Comparison of ENCODE assay signal across 20 cellular contexts in genomic region chr12:132508860-132509732, GRCh38. TPM values are rescaled to one million over a fixed set of nuclear protein-coding genes. Genes with fewer than 3 reads are reported as not detected.
DNase-seq lines count a peak whose midpoint lies in the region; ATAC-seq, FAIRE-seq and TF ChIP-seq lines count a peak whose summit lies in the region.
"Had no signal": no experiment of that assay in that cellular context is flagged by ENCODE, and none has a peak within 500 bp of the region (broad histone marks: within the 10 kb centered on the region; RNA-seq: fewer than 3 reads in every experiment).

No MANE protein-coding gene starts in this region.

- ATAC-seq in K562 (no peak), GM19023 (IDR thresholded peaks at IDR 0.05; ENCODE audit: unreplicated experiment) (no peak), HG02588 (IDR thresholded peaks at IDR 0.05; ENCODE audit: unreplicated experiment) (no peak)
- ATAC-seq: A549 had no signal

- CTCF ChIA-PET in K562 (lab: Yijun Ruan, JAX; ENCODE audit: low intra/inter-chr PET ratio), result no interaction called here

- no peak for TF ChIP-seq CTCF in K562 (IDR thresholded peaks at IDR 0.05 in 2 of 3, conservative IDR thresholded peaks at IDR 0.05 in 1 of 3; ENCODE audit: insufficient read depth in 2 of 3, low read depth in 1 of 3, low read length in 3 of 3)

- DNase-seq in GOT3 (lab: John Stamatoyannopoulos, UW), result peak; percentile 17
- no peak for DNase-seq in K562 (ENCODE audit: extremely low read depth in 1 of 4, low spot score in 3 of 4)
- no peak for DNase-seq in neuronal stem cell (ENCODE audit: low spot score)
- DNase-seq in T-helper 2 cell, result no peak
- DNase-seq in NCI-H524 (lab: John Stamatoyannopoulos, UW), result no peak
- DNase-seq: 8988T; ACHN; Calu3; CD4-positive, alpha-beta memory T cell; COR-L47; DMS153; DMS79 treated with DMSO at 0.1 percent for 48 hours; GF-D8 had no signal

- H4K8ac ChIP-seq in neuronal stem cell (ENCODE audit: low read depth, low read length), result no peak overlapping the region

- TF ChIP-seq EP300 in K562 (IDR thresholded peaks at IDR 0.05; ENCODE audit: low read length), result no peak

- H3K27ac ChIP-seq in BLaER1 (peak overlapping the region; percentile 80), K562 (ENCODE audit: extremely low read depth, low read depth, low read length) (no peak overlapping the region), neuronal stem cell (replicated peaks; ENCODE audit: low read length) (no peak overlapping the region)
- H3K27ac ChIP-seq: A549 had no signal

- H4K91ac ChIP-seq in neuronal stem cell (ENCODE audit: low read depth, low read length, poor library complexity), result no peak overlapping the region

- H3K4me1 ChIP-seq in BLaER1, result peaks cover 89% of the 10 kb centered on the region
- peaks cover 4 to 85% of the 10 kb centered on the region in 2 experiments; a peak in 3 of 5 replicates for H3K4me1 ChIP-seq in K562 (replicated peaks in 1 of 2; ENCODE audit: control insufficient read depth in 2 of 2, insufficient read depth in 2 of 2, low read length in 2 of 2)
- H3K4me1 ChIP-seq in neuronal stem cell (ENCODE audit: control insufficient read depth in 2 of 2, insufficient read depth in 1 of 2, low read depth in 1 of 2, low read length in 2 of 2), result peaks cover 6 to 16% of the 10 kb centered on the region in 2 donors
- H3K4me1 ChIP-seq: HAP-1 had no signal

- H3K79me2 ChIP-seq in K562 (ENCODE audit: control insufficient read depth, insufficient read depth, low read length), result peaks cover 36% of the 10 kb centered on the region

- H3K4me2 ChIP-seq in BLaER1, result peak overlapping the region; percentile 95
- no peak overlapping the region for H3K4me2 ChIP-seq in K562 (ENCODE audit: insufficient read depth, low read length)
- H3K4me2 ChIP-seq in neuronal stem cell (ENCODE audit: insufficient read depth, low read length, poor library complexity, severe bottlenecking), result no peak overlapping the region
- H3K4me2 ChIP-seq: A549 had no signal

- 99% methylated on average over 22 of the region's 53 CpGs for WGBS in K562 (ENCODE audit: insufficient coverage, low coverage, missing lambda C conversion rate)
- WGBS in neuronal stem cell (ENCODE audit: extremely low coverage in 2 of 2, insufficient read length in 2 of 2, insufficient replicate concordance in 1 of 2), 2 donors, result no CpG with 5 or more reads among the region's 53 CpGs

- POLR2A ChIA-PET in K562 (lab: Yijun Ruan, JAX), result no interaction called here

- H3K4me3 ChIP-seq in BLaER1, result peak overlapping the region; percentile 14; the same call in 1 of the 2 replicates
- H3K4me3 ChIP-seq in K562, result no peak overlapping the region
- no peak overlapping the region for H3K4me3 ChIP-seq in neuronal stem cell (ENCODE audit: low read length in 2 of 2)
- H3K4me3 ChIP-seq: A549, HAP-1 had no signal

- H3K23ac ChIP-seq in neuronal stem cell (ENCODE audit: low read depth, low read length, poor library complexity), result peak overlapping the region; percentile 65

- H3K36me3 ChIP-seq in BLaER1 (peaks cover 46% of the 10 kb centered on the region), K562 (ENCODE audit: control insufficient read depth, insufficient read depth, low read length) (peaks cover 29% of the 10 kb centered on the region; the same call in 1 of the 3 replicates), neuronal stem cell (replicated peaks in 1 of 2; ENCODE audit: control insufficient read depth in 2 of 2, insufficient read depth in 2 of 2, low read length in 2 of 2) (peaks cover 2 to 13% of the 10 kb centered on the region in 2 donors)

- no peak for TF ChIP-seq POLR2A in K562 (conservative IDR thresholded peaks at IDR 0.05)

- H3K14ac ChIP-seq in neuronal stem cell (ENCODE audit: low read length), result no peak overlapping the region

- no peak overlapping the region for H3K4ac ChIP-seq in neuronal stem cell (ENCODE audit: low read length)

- H2AK5ac ChIP-seq in neuronal stem cell (ENCODE audit: low read depth, low read length), result no peak overlapping the region

- no peak for FAIRE-seq in K562 (lab: Jason Lieb, UNC)
- FAIRE-seq: A549, GM12891, GM18507 had no signal

- in situ Hi-C loops in K562 (cut with MboI), result no loop called here

- no peak overlapping the region for H2BK12ac ChIP-seq in neuronal stem cell (ENCODE audit: low read length)

- no peak overlapping the region for H2AFZ ChIP-seq in K562 (ENCODE audit: low read depth, low read length)
- no peak overlapping the region for H2AFZ ChIP-seq in neuronal stem cell (ENCODE audit: low read length)

- H2BK120ac ChIP-seq in neuronal stem cell (ENCODE audit: low read depth, low read length), result no peak overlapping the region

- TF ChIP-seq RAD21 in K562 (CRISPR knock-in tag; conservative IDR thresholded peaks at IDR 0.05 in 1 of 2, IDR thresholded peaks at IDR 0.05 in 1 of 2), result no peak

- no peak overlapping the region for H2BK15ac ChIP-seq in neuronal stem cell (ENCODE audit: low read length)

- H3K9ac ChIP-seq in BLaER1 (peak overlapping the region; percentile 64), K562 (ENCODE audit: insufficient read depth in 1 of 2, low read depth in 2 of 2, low read length in 2 of 2) (no peak overlapping the region), neuronal stem cell (ENCODE audit: low read depth, low read length, poor library complexity) (no peak overlapping the region)

- H3K27me3 ChIP-seq in BLaER1, result no peaks in the 10 kb centered on the region
- no peaks in the 10 kb centered on the region for H3K27me3 ChIP-seq in K562 (ENCODE audit: control insufficient read depth in 2 of 2, insufficient read depth in 2 of 2, low read length in 2 of 2)
- H3K27me3 ChIP-seq in neuronal stem cell (ENCODE audit: control insufficient read depth in 3 of 3, insufficient read depth in 3 of 3, low read depth in 1 of 3, low read length in 3 of 3), result no peaks in the 10 kb centered on the region

- H3K18ac ChIP-seq in neuronal stem cell (ENCODE audit: low read length), result no peak overlapping the region

- peaks cover 22% of the 10 kb centered on the region for H3K79me1 ChIP-seq in neuronal stem cell (ENCODE audit: low read depth, low read length)

- H3K9me1 ChIP-seq in K562 (ENCODE audit: control insufficient read depth, insufficient read depth, low read length), result peaks cover 19% of the 10 kb centered on the region

- no peaks in the 10 kb centered on the region for H3K9me3 ChIP-seq in BLaER1
- H3K9me3 ChIP-seq in K562 (replicated peaks; ENCODE audit: control insufficient read depth, insufficient read depth, low read depth, low read length), result no peaks in the 10 kb centered on the region
- H3K9me3 ChIP-seq in neuronal stem cell (replicated peaks in 1 of 2; ENCODE audit: control insufficient read depth in 2 of 2, insufficient read depth in 1 of 2, low read depth in 1 of 2, low read length in 2 of 2), result no peaks in the 10 kb centered on the region
- H3K9me3 ChIP-seq: A549, HAP-1 had no signal

- H4K20me1 ChIP-seq in BLaER1 (peaks cover 96% of the 10 kb centered on the region), K562 (replicated peaks; ENCODE audit: control insufficient read depth, insufficient read depth, low read length) (peaks cover 32% of the 10 kb centered on the region)

- no peak overlapping the region for H2BK5ac ChIP-seq in neuronal stem cell (ENCODE audit: low read length)

- intact Hi-C loops in K562 (cut with micrococcal nuclease), result no loop called here

- no TSS peak for BruUV-seq in K562 (replicated peaks; lab: Mats Ljungman, UMichigan)

TF ChIP-seq in K562, 482 proteins besides CTCF, POLR2A, EP300 and RAD21:
- no peak for TF ChIP-seq ZNF431 (CRISPR knock-in tag; IDR thresholded peaks at IDR 0.05)
- TF ChIP-seq ZEB2 (IDR thresholded peaks at IDR 0.05), result no peak
- 0 out of 2 replicates have a peak, but pooled peaks have one; percentile 31 for TF ChIP-seq ZBTB33 (CRISPR knock-in tag; IDR thresholded peaks at IDR 0.05)
- TF ChIP-seq SMARCA5 (IDR thresholded peaks at IDR 0.05), result no peak

RNA-seq across cellular contexts. Expression of gene FBRSL1, which starts 19.1 kb away (rescaled TPM):
- 25.5 and 41.9 TPM in 2 replicates for total RNA-seq in K562 (2011; cell fraction: chromatin; rRNA removed; ENCODE audit: low replicate concordance)
- total RNA-seq in K562 (2011; cell fraction: nucleolus; rRNA removed), result 25.0 and 40.7 TPM in 2 replicates
- 23.3 and 28.3 TPM in 2 replicates for total RNA-seq in K562 (2011; cell fraction: nucleoplasm; rRNA removed)
- total RNA-seq in K562 (2014; rRNA removed) (21.7 and 24.6 TPM in 2 replicates), K562 (2014; rRNA removed; fragmentation: Illumina TruSeq; extraction: Trizol) (1.1 and 1.3 TPM in 2 replicates), K562 (2015; rRNA removed; fragmentation: Illumina TruSeq; extraction: Trizol) (7.3 and 12.9 TPM in 2 replicates), K562 (2021) (112 and 129 TPM in 2 replicates)
- polyA plus RNA-seq in K562 (2011; rRNA removed) (1.9 and 4.3 TPM in 2 replicates), K562 (2014; fragmentation: Illumina TruSeq; extraction: Trizol) (29.3 and 35.8 TPM in 2 replicates), K562 (2014; fragmentation: Nextera tagmentation; extraction: Ambion mirVana) (under 1 TPM; 0.24 to 0.29 TPM), K562 (2014; rRNA removed) (27.4 and 32.3 TPM in 2 replicates)
- polyA plus RNA-seq in K562 (2011; cell fraction: cytosol; rRNA removed), result 3.7 and 13.3 TPM in 2 replicates
- 16.7 and 51.7 TPM in 2 replicates for polyA plus RNA-seq in K562 (2011; cell fraction: nucleus; rRNA removed)
- polyA plus RNA-seq in K562 (2012), result 41.9 and 54.8 TPM in 2 replicates
- polyA minus RNA-seq in K562 (2011; rRNA and poly(A)+ RNA removed), result 0.81 and 1.8 TPM in 2 replicates
- polyA minus RNA-seq in K562 (2011; cell fraction: cytosol; rRNA and poly(A)+ RNA removed), result 21.0 and 29.9 TPM in 2 replicates
- polyA minus RNA-seq in K562 (2011; cell fraction: nucleus; rRNA and poly(A)+ RNA removed), result 9.0 and 9.3 TPM in 2 replicates
- 61.7 TPM for polyA plus RNA-seq in neuronal stem cell (2013, experiment 1 of 2)
- 70.1 TPM for polyA plus RNA-seq in neuronal stem cell (2013, experiment 2 of 2)
